Comparison of ENCODE assay signal across 8 cellular contexts in the genomic region with DNA sequence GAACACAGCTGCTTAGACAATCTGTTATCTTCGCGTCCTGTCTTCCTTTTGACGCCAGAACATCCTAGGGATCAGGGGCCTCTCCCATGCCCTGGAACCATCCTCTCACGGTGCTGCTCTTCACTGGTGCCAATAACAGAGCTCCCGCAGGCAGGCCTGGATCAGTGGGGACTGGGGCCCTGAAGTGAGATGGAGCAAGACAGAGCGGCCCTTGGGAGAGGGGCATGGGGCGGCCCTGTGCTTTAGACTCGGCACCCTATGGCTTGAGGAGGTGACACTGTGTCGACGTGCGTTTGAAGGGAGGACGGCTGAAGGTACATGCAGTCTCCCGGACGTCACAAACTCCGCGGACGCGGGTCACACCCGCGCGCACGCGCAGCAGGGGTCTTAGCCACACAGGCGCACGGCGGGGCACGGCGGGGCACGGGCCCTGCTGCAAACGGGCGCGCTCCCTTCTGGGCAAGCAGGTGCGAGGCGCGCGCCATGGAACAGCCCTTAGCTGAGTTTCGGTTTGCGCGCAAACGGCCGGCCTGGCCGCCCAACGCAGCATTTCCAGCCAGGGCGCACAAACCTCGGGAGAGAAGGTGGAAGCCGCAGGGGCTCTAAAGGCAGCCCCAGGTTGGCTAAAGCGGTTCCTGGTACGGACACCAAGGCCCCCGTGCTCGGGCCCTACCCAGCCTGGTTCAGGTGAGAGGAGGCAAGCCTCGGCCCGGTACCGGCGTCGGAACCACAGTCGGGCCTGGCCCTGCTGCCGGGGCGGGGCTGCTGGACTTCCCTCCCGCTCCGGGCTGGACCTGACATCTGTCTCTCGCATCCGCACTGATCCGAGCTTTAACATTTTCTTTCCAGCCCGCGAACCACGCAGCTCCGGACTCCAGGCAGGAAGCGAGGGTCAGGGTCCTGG. TPM values are rescaled to one million over a fixed set of nuclear protein-coding genes. Genes with fewer than 3 reads are reported as not detected.
DNase-seq lines count a peak whose midpoint lies in the region; ATAC-seq and TF ChIP-seq lines count a peak whose summit lies in the region.

No MANE protein-coding gene starts in this region.

- H3K4me1 ChIP-seq in BLaER1, result peaks cover 21% of the 10 kb centered on the region
- H3K4me1 ChIP-seq in tibial nerve, result peaks cover 0 to 24% (median 16%) of the 10 kb centered on the region in 4 donors
- H3K4me1 ChIP-seq in uterus, result no peaks in the 10 kb centered on the region

- H3K27ac ChIP-seq in BLaER1 (no peak overlapping the region), tibial nerve (no peak overlapping the region), uterus (no peak overlapping the region)

- H3K4me2 ChIP-seq in BLaER1, result 0 out of 2 replicates have a peak overlapping the region, but pooled peaks have one; percentile 6

- peaks cover 29% of the 10 kb centered on the region for H3K9me3 ChIP-seq in BLaER1
- H3K9me3 ChIP-seq in tibial nerve, result no peaks in the 10 kb centered on the region
- no peaks in the 10 kb centered on the region for H3K9me3 ChIP-seq in uterus

- intact Hi-C loops in left colon (cut with DNase I, micrococcal nuclease) (no loop called here), uterus (cut with DNase I; ENCODE audit: low total_unique reads) (no loop called here)

- WGBS in tibial nerve, 2 donors, result 1 to 3% methylated on average over 21 to 53 of the region's 68 CpGs

- H3K9ac ChIP-seq in BLaER1, result no peak overlapping the region

- peaks cover 11% of the 10 kb centered on the region; the same call in 1 of the 2 replicates for H4K20me1 ChIP-seq in BLaER1

- H3K27ac Mint-ChIP-seq in activated naive CD8-positive, alpha-beta T cell, result no peak overlapping the region
- no peak overlapping the region for H3K27ac Mint-ChIP-seq in type B pancreatic cell

- no peak for TF ChIP-seq POLR2A in tibial nerve (IDR thresholded peaks at IDR 0.05)
- no peak for TF ChIP-seq POLR2A in uterus (IDR thresholded peaks at IDR 0.05)

- DNase-seq in HFF-Myc (ENCODE audit: extremely low read depth, low read depth), result no peak
- DNase-seq in left colon, result peak in 1 of 2 donors; percentile 13
- no peak for DNase-seq in type B pancreatic cell (ENCODE audit: extremely low spot score, unreplicated experiment)
- no peak for DNase-seq in tibial nerve (ENCODE audit: low spot score in 2 of 2)
- no peak for DNase-seq in uterus

- H3K36me3 Mint-ChIP-seq in activated naive CD8-positive, alpha-beta T cell, result no peaks in the 10 kb centered on the region
- no peaks in the 10 kb centered on the region for H3K36me3 Mint-ChIP-seq in type B pancreatic cell

- no peaks in the 10 kb centered on the region for H3K9me3 Mint-ChIP-seq in activated naive CD8-positive, alpha-beta T cell (ENCODE audit: low read depth)
- no peaks in the 10 kb centered on the region for H3K9me3 Mint-ChIP-seq in type B pancreatic cell

- H3K4me3 ChIP-seq in BLaER1 (peak overlapping the region; percentile 22; the same call in 1 of the 2 replicates), HFF-Myc (replicated peaks; ENCODE audit: low read depth, low read length) (peak overlapping the region; percentile 32), tibial nerve (peak overlapping the region in 2 of 4 donors; percentile 5 to 39), uterus (no peak overlapping the region)

- peaks cover 31% of the 10 kb centered on the region for H3K27me3 Mint-ChIP-seq in activated naive CD8-positive, alpha-beta T cell
- H3K27me3 Mint-ChIP-seq in type B pancreatic cell, result peaks cover 90% of the 10 kb centered on the region

- ATAC-seq in left colon (peak; percentile 46), GM19463 (IDR thresholded peaks at IDR 0.05; ENCODE audit: unreplicated experiment) (no peak)

- H3K4me1 Mint-ChIP-seq in activated naive CD8-positive, alpha-beta T cell (ENCODE audit: low read depth), result peaks cover 8% of the 10 kb centered on the region
- peaks cover 7% of the 10 kb centered on the region for H3K4me1 Mint-ChIP-seq in type B pancreatic cell (ENCODE audit: unreplicated experiment)

- H3K36me3 ChIP-seq in BLaER1 (no peaks in the 10 kb centered on the region), tibial nerve (no peaks in the 10 kb centered on the region), uterus (no peaks in the 10 kb centered on the region)

- peaks cover 66% of the 10 kb centered on the region for H3K27me3 ChIP-seq in BLaER1
- H3K27me3 ChIP-seq in tibial nerve, result peaks cover 0 to 44% of the 10 kb centered on the region in 2 donors
- H3K27me3 ChIP-seq in uterus, result no peaks in the 10 kb centered on the region

- H3K4me3 Mint-ChIP-seq in activated naive CD8-positive, alpha-beta T cell, result peak overlapping the region; percentile 77
- H3K4me3 Mint-ChIP-seq in type B pancreatic cell, result peak overlapping the region; percentile 88

- no peak for TF ChIP-seq EP300 in tibial nerve (IDR thresholded peaks at IDR 0.05)

- TF ChIP-seq CTCF in HFF-Myc (IDR thresholded peaks at IDR 0.05; ENCODE audit: low read depth, low read length, missing control alignments) (no peak), type B pancreatic cell (conservative IDR thresholded peaks at IDR 0.05) (no peak), tibial nerve (IDR thresholded peaks at IDR 0.05) (no peak), uterus (IDR thresholded peaks at IDR 0.05) (no peak)

RNA-seq across cellular contexts. Expression of a gene that starts 16.5 kb away (rescaled TPM):
- total RNA-seq in left colon, result under 1 TPM in 1 of 2 donors, not detected in 1; 0.18 TPM
- 0.12 TPM in 1 of 2 replicates, not detected in the other for total RNA-seq in type B pancreatic cell (ENCODE audit: low replicate concordance)
- 1 to 10 TPM in 1 of 4 donors, under 1 TPM in 1, not detected in 2; 0.21 to 2.0 TPM for total RNA-seq in tibial nerve
- total RNA-seq in uterus, result under 1 TPM in 2 of 4 donors, not detected in 2; 0.28 to 0.49 TPM

Comparison
In these comparisons a context has a peak if more than half of its experiments do, and no peak if none do; other contexts are left out.
1. H3K4me3 ChIP-seq: peak in BLaER1 (single experiment) and HFF-Myc (single experiment); none in uterus (0 of 2).